Comparison of ENCODE assay signal across 20 cellular contexts in the genomic region with DNA sequence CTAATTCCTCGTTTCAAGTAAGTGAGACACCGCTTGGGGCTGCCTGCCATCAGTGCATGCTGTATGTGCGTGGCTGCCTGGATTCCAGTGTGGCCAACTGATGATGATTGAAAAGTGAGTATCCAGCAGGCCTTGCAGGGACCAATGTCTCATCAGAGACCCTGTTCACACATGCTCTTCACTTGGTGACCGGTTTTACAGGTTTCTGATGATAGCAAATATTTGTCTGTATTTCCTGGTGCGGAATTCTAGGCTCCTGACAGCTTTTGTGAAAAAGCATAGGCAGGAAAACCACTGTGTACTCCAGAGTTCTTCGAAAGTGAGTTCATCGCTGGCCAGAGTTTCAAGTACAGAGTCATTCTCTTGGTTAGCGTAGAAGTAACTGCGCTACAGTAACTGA. TPM values are rescaled to one million over a fixed set of nuclear protein-coding genes. Genes with fewer than 3 reads are reported as not detected.
A peak's percentile ranks its signal among the peaks of the same experiment; 100 is the strongest.
DNase-seq lines count a peak whose midpoint lies in the region; ATAC-seq and TF ChIP-seq lines count a peak whose summit lies in the region.
"Had no signal": no experiment of that assay in that cellular context is flagged by ENCODE, and none has a peak within 500 bp of the region (broad histone marks: within the 10 kb centered on the region; RNA-seq: fewer than 3 reads in every experiment).

No MANE protein-coding gene starts in this region.

- no peak overlapping the region for H3K18ac ChIP-seq in trophoblast cell (ENCODE audit: low read length)

- no peak overlapping the region for H4K91ac ChIP-seq in trophoblast cell (ENCODE audit: low read depth, low read length)

- H3K9ac ChIP-seq in trophoblast cell (ENCODE audit: low read length), result no peak overlapping the region
- H3K9ac ChIP-seq: neural progenitor cell had no signal

- no peak overlapping the region for H2AFZ ChIP-seq in trophoblast cell (ENCODE audit: insufficient read depth, low read length, poor library complexity)
- H2AFZ ChIP-seq: neural progenitor cell had no signal

- H3K4ac ChIP-seq in trophoblast cell (ENCODE audit: low read depth, low read length), result no peak overlapping the region

- H3K27ac ChIP-seq in body of pancreas, result peak overlapping the region in 1 of 4 donors; percentile 54
- H3K27ac ChIP-seq in trophoblast cell (ENCODE audit: low read depth, low read length), result no peak overlapping the region
- H3K27ac ChIP-seq in stomach, result peak overlapping the region in 1 of 5 donors; percentile 8
- H3K27ac ChIP-seq in esophagus muscularis mucosa (replicated peaks in 1 of 4), result no peak overlapping the region
- H3K27ac ChIP-seq: neural progenitor cell, thoracic aorta had no signal

- H4K12ac ChIP-seq in trophoblast cell (ENCODE audit: low read depth, low read length), result no peak overlapping the region

- H3K27me3 ChIP-seq in body of pancreas (no peaks in the 10 kb centered on the region), trophoblast cell (ENCODE audit: insufficient read depth, low read length) (no peaks in the 10 kb centered on the region), stomach (no peaks in the 10 kb centered on the region), esophagus muscularis mucosa (peaks cover 0 to 4% (median 0%) of the 10 kb centered on the region in 4 donors)

- H2BK5ac ChIP-seq in trophoblast cell (ENCODE audit: low read depth, low read length, poor library complexity), result no peak overlapping the region

- H3K4me1 ChIP-seq in body of pancreas (peaks cover 17% of the 10 kb centered on the region), trophoblast cell (ENCODE audit: control insufficient read depth in 1 of 2, insufficient read depth in 2 of 2, low read length in 2 of 2) (peaks cover 13 to 17% of the 10 kb centered on the region in 2 experiments), stomach (peaks cover 9 to 23% (median 16%) of the 10 kb centered on the region in 4 donors), esophagus muscularis mucosa (peaks cover 0 to 6% (median 4%) of the 10 kb centered on the region in 4 donors)

- H3K79me2 ChIP-seq in trophoblast cell (ENCODE audit: control insufficient read depth, insufficient read depth, low read length, poor library complexity), result peaks cover 2% of the 10 kb centered on the region

- H3K9me3 ChIP-seq in body of pancreas, result no peaks in the 10 kb centered on the region
- H3K9me3 ChIP-seq in trophoblast cell (ENCODE audit: insufficient read depth, low read depth, low read length), result peaks cover 8% of the 10 kb centered on the region
- no peaks in the 10 kb centered on the region for H3K9me3 ChIP-seq in stomach
- H3K9me3 ChIP-seq in esophagus muscularis mucosa, result no peaks in the 10 kb centered on the region
- H3K9me3 ChIP-seq: thoracic aorta had no signal

- no peak overlapping the region for H2BK12ac ChIP-seq in trophoblast cell (ENCODE audit: low read length)

- TF ChIP-seq POLR2A in body of pancreas (IDR thresholded peaks at IDR 0.05), result no peak
- TF ChIP-seq POLR2A in stomach (IDR thresholded peaks at IDR 0.05), result no peak
- no peak for TF ChIP-seq POLR2A in esophagus muscularis mucosa (IDR thresholded peaks at IDR 0.05; ENCODE audit: low read depth)

- H4K8ac ChIP-seq in trophoblast cell (ENCODE audit: low read depth, low read length), result no peak overlapping the region

- no peak for TF ChIP-seq CTCF in body of pancreas (IDR thresholded peaks at IDR 0.05)
- no peak for TF ChIP-seq CTCF in stomach (IDR thresholded peaks at IDR 0.05)
- no peak for TF ChIP-seq CTCF in esophagus muscularis mucosa (IDR thresholded peaks at IDR 0.05)

- H3K4me3 ChIP-seq in body of pancreas, result no peak overlapping the region
- H3K4me3 ChIP-seq in trophoblast cell (ENCODE audit: low read depth, low read length), result no peak overlapping the region
- H3K4me3 ChIP-seq in stomach, result no peak overlapping the region
- H3K4me3 ChIP-seq in esophagus muscularis mucosa, result no peak overlapping the region
- H3K4me3 ChIP-seq: neural progenitor cell, thoracic aorta had no signal

- no peak overlapping the region for H3K23ac ChIP-seq in trophoblast cell (ENCODE audit: low read length)

- TF ChIP-seq EP300 in stomach (IDR thresholded peaks at IDR 0.05), result no peak
- TF ChIP-seq EP300 in esophagus muscularis mucosa (IDR thresholded peaks at IDR 0.05), result no peak

- H3K14ac ChIP-seq in trophoblast cell (ENCODE audit: low read length), result no peak overlapping the region

- H2BK120ac ChIP-seq in trophoblast cell (ENCODE audit: insufficient read depth, low read length, poor library complexity), result no peak overlapping the region

- no peak overlapping the region for H2AK5ac ChIP-seq in trophoblast cell (ENCODE audit: low read length)

- ATAC-seq in body of pancreas, result peak; percentile 69

- no peaks in the 10 kb centered on the region for H3K79me1 ChIP-seq in trophoblast cell (ENCODE audit: low read length)

- WGBS in body of pancreas, 2 donors, result 60 to 61% methylated on average over 9 of the region's 9 CpGs
- no CpG with 5 or more reads among the region's 9 CpGs for WGBS in trophoblast cell (ENCODE audit: extremely low coverage, insufficient coverage, insufficient read length)
- 39 to 71% (median 59%) methylated on average over 9 of the region's 9 CpGs for WGBS in stomach, 5 donors
- WGBS in esophagus muscularis mucosa, result 93% methylated on average over 9 of the region's 9 CpGs

- DNase-seq in NCI-H2196 (lab: John Stamatoyannopoulos, UW; ENCODE audit: unreplicated experiment) (peak; percentile 46), NCI-H2196 treated with DMSO at 0.1 percent for 48 hours (lab: John Stamatoyannopoulos, UW; ENCODE audit: unreplicated experiment) (no peak), NCI-H2029 (lab: John Stamatoyannopoulos, UW) (peak; percentile 71), body of pancreas (peak in 3 of 4 donors; percentile 30 to 53 (median 34)), trophoblast cell (peak; percentile 86 to 94), stomach (no peak), esophagus muscularis mucosa (ENCODE audit: extremely low spot score) (no peak)
- DNase-seq in stimulated activated CD4-positive, alpha-beta T cell treated with anti-CD3 and anti-CD28 coated beads, Interleukin-15, amount 100 ng/mL, for 24 hours, result no peak
- DNase-seq: activated CD4-positive, alpha-beta T cell treated with anti-CD3 and anti-CD28 coated beads for 48 hours; activated CD8-positive, alpha-beta memory T cell treated with anti-CD3 and anti-CD28 coated beads, Interleukin-2, amount 50 U/mL, for 4 hours; activated gamma-delta T cell; amniotic stem cell; CD4-positive, CD25-positive, alpha-beta regulatory T cell; endodermal cell; H7; hypothalamus; NCI-H2081; stimulated activated CD4-positive, alpha-beta T cell treated with anti-CD3 and anti-CD28 coated beads, Interleukin-12 subunit alpha, Interleukin-12 subunit beta, amount 100 ng/mL, for 4 hours had no signal

- H3K36me3 ChIP-seq in body of pancreas (replicated peaks in 1 of 2; ENCODE audit: insufficient read depth in 1 of 2, low read depth in 2 of 2) (no peaks in the 10 kb centered on the region), trophoblast cell (ENCODE audit: control insufficient read depth in 1 of 2, insufficient read depth in 2 of 2, low read length in 2 of 2) (no peaks in the 10 kb centered on the region), stomach (no peaks in the 10 kb centered on the region), esophagus muscularis mucosa (no peaks in the 10 kb centered on the region)
- H3K36me3 ChIP-seq: neural progenitor cell, thoracic aorta had no signal

- H3K4me2 ChIP-seq in trophoblast cell (ENCODE audit: low read length), result no peak overlapping the region
- H3K4me2 ChIP-seq: neural progenitor cell had no signal

- intact Hi-C loops in body of pancreas (cut with DNase I) (no loop called here), stomach (cut with DNase I; ENCODE audit: low total_unique reads) (no loop called here), esophagus muscularis mucosa (cut with DNase I) (no loop called here)

RNA-seq across cellular contexts. Expression of gene YWHAQ, which starts 13.8 kb away (rescaled TPM):
- total RNA-seq in body of pancreas (100 to 1,000 TPM in 1 of 2 donors, 10 to 100 TPM in 1; 69.2 to 132 TPM), stomach (100 to 1,000 TPM; 104 to 226 (median 147) TPM), esophagus muscularis mucosa (100 to 1,000 TPM; 223 to 239 (median 230) TPM)
- polyA plus RNA-seq in trophoblast cell (2013), result 327 and 332 TPM in 2 replicates
- polyA plus RNA-seq in stomach, result 100 to 1,000 TPM; 123 to 213 (median 209) TPM

Comparison
In these comparisons a context has a peak if more than half of its experiments do, and no peak if none do; other contexts are left out.
1. DNase-seq: peak in NCI-H2196 (single experiment), NCI-H2029 (single experiment), body of pancreas (3 of 4) and trophoblast cell (2 of 2); none in NCI-H2196 treated with DMSO at 0.1 percent for 48 hours (single experiment), stimulated activated CD4-positive, alpha-beta T cell treated with anti-CD3 and anti-CD28 coated beads, Interleukin-15, amount 100 ng/mL, for 24 hours (single experiment), stomach (single experiment) and esophagus muscularis mucosa (single experiment).